Comparison of ENCODE assay signal across 8 cellular contexts in the genomic region with DNA sequence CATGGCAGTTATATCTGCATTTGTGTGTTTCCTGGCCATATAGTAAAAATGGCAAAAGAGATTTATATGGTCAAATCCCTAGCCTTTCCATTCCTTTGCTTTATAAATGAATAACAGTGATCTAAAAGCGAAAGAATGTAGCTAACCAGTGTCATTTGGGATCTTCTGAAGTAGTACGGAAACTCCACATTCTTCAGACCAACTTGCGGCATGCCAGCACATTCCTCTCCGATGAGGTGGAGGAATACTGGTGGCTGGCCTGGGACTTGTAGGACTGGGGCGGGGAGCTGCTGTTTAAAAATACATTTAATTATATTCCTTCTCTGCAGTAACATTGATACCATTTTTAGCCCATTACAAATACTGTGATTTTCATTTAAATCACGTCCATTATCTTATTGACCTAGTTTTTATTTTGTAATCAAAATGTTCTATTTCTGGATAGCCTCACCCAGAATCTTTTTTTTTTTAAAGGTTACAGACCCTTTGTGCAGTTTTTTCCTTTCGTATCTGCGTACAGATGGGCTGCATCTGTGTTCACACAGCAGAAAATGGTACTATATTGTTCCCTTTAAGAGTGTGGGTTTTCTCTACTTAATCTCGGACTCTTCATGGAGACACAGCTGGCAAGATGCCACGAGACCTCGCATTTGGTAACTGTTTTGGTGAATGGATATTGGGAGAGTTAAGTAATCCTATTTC.
A peak's percentile ranks its signal among the peaks of the same experiment; 100 is the strongest.
DNase-seq lines count a peak whose midpoint lies in the region; ATAC-seq and TF ChIP-seq lines count a peak whose summit lies in the region.

No MANE protein-coding gene starts in this region.

- H3K4me3 ChIP-seq in adipocyte (ENCODE audit: low read length) (peak overlapping the region; percentile 81), heart left ventricle (peak overlapping the region in 10 of 12 donors; percentile 7 to 47 (median 30))

- TF ChIP-seq CTCF in heart left ventricle (IDR thresholded peaks at IDR 0.05), result no peak

- H3K36me3 ChIP-seq in adipocyte (ENCODE audit: control insufficient read depth, insufficient read depth, low read length, severe bottlenecking), result no peaks in the 10 kb centered on the region
- H3K36me3 ChIP-seq in heart left ventricle, result no peaks in the 10 kb centered on the region

- H3K27me3 ChIP-seq in adipocyte (replicated peaks; ENCODE audit: control insufficient read depth, insufficient read depth, low read length), result no peaks in the 10 kb centered on the region
- no peaks in the 10 kb centered on the region for H3K27me3 ChIP-seq in heart left ventricle

- peak overlapping the region; percentile 82 to 90 (median 86) for H3K27ac ChIP-seq in heart left ventricle

- TF ChIP-seq POLR2A in heart left ventricle (IDR thresholded peaks at IDR 0.05), result no peak

- peak; percentile 99 for DNase-seq in GM04503 (ENCODE audit: low read depth)
- peak; percentile 98 for DNase-seq in adipocyte (ENCODE audit: low read depth)
- peak; percentile 81 to 90 (median 89) for DNase-seq in heart left ventricle
- DNase-seq in pulmonary artery endothelial cell (ENCODE audit: low read depth, low spot score), result peak; percentile 98
- DNase-seq in activated CD4-positive, alpha-beta T cell treated with anti-CD3 and anti-CD28 coated beads for 1 hour, result no peak
- no peak for DNase-seq in 8988T
- DNase-seq in NCI-H2171 treated with DMSO at 0.1 percent for 48 hours (lab: John Stamatoyannopoulos, UW), result no peak

- H3K9ac ChIP-seq in adipocyte (ENCODE audit: low read length), result peak overlapping the region; percentile 86

- WGBS in heart left ventricle, 4 donors, result 2 to 17% (median 6%) methylated on average over 11 of the region's 11 CpGs

- H3K9me3 ChIP-seq in adipocyte (ENCODE audit: control insufficient read depth, low read length), result no peaks in the 10 kb centered on the region
- H3K9me3 ChIP-seq in heart left ventricle, result no peaks in the 10 kb centered on the region

- H3K4me1 ChIP-seq in adipocyte (ENCODE audit: control insufficient read depth, insufficient read depth, low read length) (peaks cover 54% of the 10 kb centered on the region), heart left ventricle (peaks cover 19 to 98% (median 70%) of the 10 kb centered on the region in 12 donors)

- peak; percentile 87 to 93 (median 90) for ATAC-seq in heart left ventricle
- ATAC-seq in HG03175 (IDR thresholded peaks at IDR 0.05; ENCODE audit: unreplicated experiment), result no peak

- intact Hi-C loops in heart left ventricle (cut with DNase I), result loop anchor here in 6 of 10 donors (2.0 to 5.0 kb wide), 4 partner anchors 22 to 85 kb away; partner anchors contain the start of gene SAMD4A (in 3 of the 6)

Comparison
In these comparisons a context has a peak if more than half of its experiments do, and no peak if none do; other contexts are left out.
1. DNase-seq: peak in GM04503 (single experiment), adipocyte (single experiment), heart left ventricle (5 of 5) and pulmonary artery endothelial cell (single experiment); none in activated CD4-positive, alpha-beta T cell treated with anti-CD3 and anti-CD28 coated beads for 1 hour (single experiment), 8988T (single experiment) and NCI-H2171 treated with DMSO at 0.1 percent for 48 hours (single experiment).